1 cellular context compared by ENCODE assay signal in genomic region chrX:41332988-41333743, GRCh38.
TF ChIP-seq lines count a peak whose summit lies in the region.

No MANE protein-coding gene starts in this region.

TF ChIP-seq in HepG2, 621 proteins besides CTCF, POLR2A, EP300 and RAD21 (continued from another document and continues in another):
- TF ChIP-seq ZNF597 (CRISPR knock-in tag; IDR thresholded peaks at IDR 0.05) = no peak
- no peak for TF ChIP-seq TOPORS (CRISPR knock-in tag; IDR thresholded peaks at IDR 0.05)
- no peak for TF ChIP-seq FOXK2 (IDR thresholded peaks at IDR 0.05)
- TF ChIP-seq CHD4 (IDR thresholded peaks at IDR 0.05; ENCODE audit: borderline replicate concordance, low read length) = no peak
- TF ChIP-seq ZNF350 (CRISPR knock-in tag; IDR thresholded peaks at IDR 0.05; ENCODE audit: borderline replicate concordance, low read depth) = no peak
- no peak for TF ChIP-seq ZNF251 (CRISPR knock-in tag; IDR thresholded peaks at IDR 0.05)
- TF ChIP-seq ZNF460 (CRISPR knock-in tag; IDR thresholded peaks at IDR 0.05; ENCODE audit: borderline replicate concordance) = no peak
- TF ChIP-seq ATF1 (CRISPR knock-in tag; IDR thresholded peaks at IDR 0.05) = no peak
- TF ChIP-seq ZMYM3 (CRISPR knock-in tag; IDR thresholded peaks at IDR 0.05) = no peak
- no peak for TF ChIP-seq ARID2 (CRISPR knock-in tag; IDR thresholded peaks at IDR 0.05; ENCODE audit: borderline replicate concordance)
- no peak for TF ChIP-seq ZNF644 (CRISPR knock-in tag; IDR thresholded peaks at IDR 0.05; ENCODE audit: low read depth)
- peak; percentile 97 for TF ChIP-seq ZNF710 (CRISPR knock-in tag; IDR thresholded peaks at IDR 0.05; ENCODE audit: borderline replicate concordance)
- TF ChIP-seq ATF6 (CRISPR knock-in tag; conservative IDR thresholded peaks at IDR 0.05) = no peak
- TF ChIP-seq, protein P1, sequence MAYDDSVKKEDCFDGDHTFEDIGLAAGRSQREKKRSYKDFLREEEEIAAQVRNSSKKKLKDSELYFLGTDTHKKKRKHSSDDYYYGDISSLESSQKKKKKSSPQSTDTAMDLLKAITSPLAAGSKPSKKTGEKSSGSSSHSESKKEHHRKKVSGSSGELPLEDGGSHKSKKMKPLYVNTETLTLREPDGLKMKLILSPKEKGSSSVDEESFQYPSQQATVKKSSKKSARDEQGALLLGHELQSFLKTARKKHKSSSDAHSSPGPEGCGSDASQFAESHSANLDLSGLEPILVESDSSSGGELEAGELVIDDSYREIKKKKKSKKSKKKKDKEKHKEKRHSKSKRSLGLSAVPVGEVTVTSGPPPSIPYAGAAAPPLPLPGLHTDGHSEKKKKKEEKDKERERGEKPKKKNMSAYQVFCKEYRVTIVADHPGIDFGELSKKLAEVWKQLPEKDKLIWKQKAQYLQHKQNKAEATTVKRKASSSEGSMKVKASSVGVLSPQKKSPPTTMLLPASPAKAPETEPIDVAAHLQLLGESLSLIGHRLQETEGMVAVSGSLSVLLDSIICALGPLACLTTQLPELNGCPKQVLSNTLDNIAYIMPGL (CRISPR knock-in tag; IDR thresholded peaks at IDR 0.05; ENCODE audit: borderline replicate concordance in 1 of 2, low read depth in 1 of 2) = peak in 1 of 2 experiments; percentile 19; a peak in 1 of 4 replicates
- no peak for TF ChIP-seq ZNF12 (CRISPR knock-in tag; IDR thresholded peaks at IDR 0.05)
- TF ChIP-seq ZNF329 (CRISPR knock-in tag; IDR thresholded peaks at IDR 0.05; ENCODE audit: low read depth) = no peak
- no peak for TF ChIP-seq FOXP1 (IDR thresholded peaks at IDR 0.05)
- no peak for TF ChIP-seq FOXP1 (CRISPR knock-in tag; IDR thresholded peaks at IDR 0.05)
- TF ChIP-seq, protein P2, sequence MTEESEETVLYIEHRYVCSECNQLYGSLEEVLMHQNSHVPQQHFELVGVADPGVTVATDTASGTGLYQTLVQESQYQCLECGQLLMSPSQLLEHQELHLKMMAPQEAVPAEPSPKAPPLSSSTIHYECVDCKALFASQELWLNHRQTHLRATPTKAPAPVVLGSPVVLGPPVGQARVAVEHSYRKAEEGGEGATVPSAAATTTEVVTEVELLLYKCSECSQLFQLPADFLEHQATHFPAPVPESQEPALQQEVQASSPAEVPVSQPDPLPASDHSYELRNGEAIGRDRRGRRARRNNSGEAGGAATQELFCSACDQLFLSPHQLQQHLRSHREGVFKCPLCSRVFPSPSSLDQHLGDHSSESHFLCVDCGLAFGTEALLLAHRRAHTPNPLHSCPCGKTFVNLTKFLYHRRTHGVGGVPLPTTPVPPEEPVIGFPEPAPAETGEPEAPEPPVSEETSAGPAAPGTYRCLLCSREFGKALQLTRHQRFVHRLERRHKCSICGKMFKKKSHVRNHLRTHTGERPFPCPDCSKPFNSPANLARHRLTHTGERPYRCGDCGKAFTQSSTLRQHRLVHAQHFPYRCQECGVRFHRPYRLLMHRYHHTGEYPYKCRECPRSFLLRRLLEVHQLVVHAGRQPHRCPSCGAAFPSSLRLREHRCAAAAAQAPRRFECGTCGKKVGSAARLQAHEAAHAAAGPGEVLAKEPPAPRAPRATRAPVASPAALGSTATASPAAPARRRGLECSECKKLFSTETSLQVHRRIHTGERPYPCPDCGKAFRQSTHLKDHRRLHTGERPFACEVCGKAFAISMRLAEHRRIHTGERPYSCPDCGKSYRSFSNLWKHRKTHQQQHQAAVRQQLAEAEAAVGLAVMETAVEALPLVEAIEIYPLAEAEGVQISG (CRISPR knock-in tag; IDR thresholded peaks at IDR 0.05) = peak; percentile 49; the same call in 1 of the 2 replicates
- no peak for TF ChIP-seq BCL3 (CRISPR knock-in tag; IDR thresholded peaks at IDR 0.05)
- TF ChIP-seq IRF2 (CRISPR knock-in tag; IDR thresholded peaks at IDR 0.05) = no peak
- no peak for TF ChIP-seq ZNF205 (CRISPR knock-in tag; IDR thresholded peaks at IDR 0.05)
- TF ChIP-seq ZNF883 (CRISPR knock-in tag; IDR thresholded peaks at IDR 0.05; ENCODE audit: not compliant biosample characterization) = no peak
- TF ChIP-seq NFRKB (IDR thresholded peaks at IDR 0.05) = peak; percentile 73; the same call in 1 of the 2 replicates
- no peak for TF ChIP-seq ELF4 (CRISPR knock-in tag; IDR thresholded peaks at IDR 0.05; ENCODE audit: borderline replicate concordance)
- TF ChIP-seq ZNF274 (CRISPR knock-in tag; IDR thresholded peaks at IDR 0.05) = no peak
- no peak for TF ChIP-seq ZEB1 (IDR thresholded peaks at IDR 0.05; ENCODE audit: insufficient replicate concordance, low read depth)
- TF ChIP-seq, protein P3, sequence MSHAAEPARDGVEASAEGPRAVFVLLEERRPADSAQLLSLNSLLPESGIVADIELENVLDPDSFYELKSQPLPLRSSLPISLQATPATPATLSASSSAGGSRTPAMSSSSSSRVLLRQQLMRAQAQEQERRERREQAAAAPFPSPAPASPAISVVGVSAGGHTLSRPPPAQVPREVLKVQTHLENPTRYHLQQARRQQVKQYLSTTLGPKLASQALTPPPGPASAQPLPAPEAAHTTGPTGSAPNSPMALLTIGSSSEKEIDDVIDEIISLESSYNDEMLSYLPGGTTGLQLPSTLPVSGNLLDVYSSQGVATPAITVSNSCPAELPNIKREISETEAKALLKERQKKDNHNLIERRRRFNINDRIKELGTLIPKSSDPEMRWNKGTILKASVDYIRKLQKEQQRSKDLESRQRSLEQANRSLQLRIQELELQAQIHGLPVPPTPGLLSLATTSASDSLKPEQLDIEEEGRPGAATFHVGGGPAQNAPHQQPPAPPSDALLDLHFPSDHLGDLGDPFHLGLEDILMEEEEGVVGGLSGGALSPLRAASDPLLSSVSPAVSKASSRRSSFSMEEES (CRISPR knock-in tag; IDR thresholded peaks at IDR 0.05) = 0 out of 2 replicates have a peak, but pooled peaks have one; percentile 26
- TF ChIP-seq, protein P4, sequence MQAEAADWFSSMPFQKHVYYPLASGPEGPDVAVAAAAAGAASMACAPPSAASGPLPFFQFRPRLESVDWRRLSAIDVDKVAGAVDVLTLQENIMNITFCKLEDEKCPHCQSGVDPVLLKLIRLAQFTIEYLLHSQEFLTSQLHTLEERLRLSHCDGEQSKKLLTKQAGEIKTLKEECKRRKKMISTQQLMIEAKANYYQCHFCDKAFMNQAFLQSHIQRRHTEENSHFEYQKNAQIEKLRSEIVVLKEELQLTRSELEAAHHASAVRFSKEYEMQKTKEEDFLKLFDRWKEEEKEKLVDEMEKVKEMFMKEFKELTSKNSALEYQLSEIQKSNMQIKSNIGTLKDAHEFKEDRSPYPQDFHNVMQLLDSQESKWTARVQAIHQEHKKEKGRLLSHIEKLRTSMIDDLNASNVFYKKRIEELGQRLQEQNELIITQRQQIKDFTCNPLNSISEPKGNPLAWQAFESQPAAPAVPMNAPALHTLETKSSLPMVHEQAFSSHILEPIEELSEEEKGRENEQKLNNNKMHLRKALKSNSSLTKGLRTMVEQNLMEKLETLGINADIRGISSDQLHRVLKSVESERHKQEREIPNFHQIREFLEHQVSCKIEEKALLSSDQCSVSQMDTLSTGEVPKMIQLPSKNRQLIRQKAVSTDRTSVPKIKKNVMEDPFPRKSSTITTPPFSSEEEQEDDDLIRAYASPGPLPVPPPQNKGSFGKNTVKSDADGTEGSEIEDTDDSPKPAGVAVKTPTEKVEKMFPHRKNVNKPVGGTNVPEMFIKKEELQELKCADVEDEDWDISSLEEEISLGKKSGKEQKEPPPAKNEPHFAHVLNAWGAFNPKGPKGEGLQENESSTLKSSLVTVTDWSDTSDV (CRISPR knock-in tag; IDR thresholded peaks at IDR 0.05) = no peak
- TF ChIP-seq, protein P5, sequence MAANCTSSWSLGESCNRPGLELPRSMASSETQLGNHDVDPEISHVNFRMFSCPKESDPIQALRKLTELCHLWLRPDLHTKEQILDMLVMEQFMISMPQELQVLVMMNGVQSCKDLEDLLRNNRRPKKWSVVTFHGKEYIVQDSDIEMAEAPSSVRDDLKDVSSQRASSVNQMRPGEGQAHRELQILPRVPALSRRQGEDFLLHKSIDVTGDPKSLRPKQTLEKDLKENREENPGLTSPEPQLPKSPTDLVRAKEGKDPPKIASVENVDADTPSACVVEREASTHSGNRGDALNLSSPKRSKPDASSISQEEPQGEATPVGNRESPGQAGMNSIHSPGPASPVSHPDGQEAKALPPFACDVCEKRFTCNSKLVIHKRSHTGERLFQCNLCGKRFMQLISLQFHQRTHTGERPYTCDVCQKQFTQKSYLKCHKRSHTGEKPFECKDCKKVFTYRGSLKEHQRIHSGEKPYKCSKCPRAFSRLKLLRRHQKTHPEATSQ (CRISPR knock-in tag; IDR thresholded peaks at IDR 0.05; ENCODE audit: borderline replicate concordance) = no peak
- TF ChIP-seq ZNF605 (CRISPR knock-in tag; IDR thresholded peaks at IDR 0.05) = no peak
- no peak for TF ChIP-seq ZNF256 (CRISPR knock-in tag; conservative IDR thresholded peaks at IDR 0.05)
- no peak for TF ChIP-seq MTF2 (CRISPR knock-in tag; IDR thresholded peaks at IDR 0.05; ENCODE audit: borderline replicate concordance)
- no peak for TF ChIP-seq HNRNPL (IDR thresholded peaks at IDR 0.05; ENCODE audit: low read depth, low read length)
- TF ChIP-seq MAZ (IDR thresholded peaks at IDR 0.05; ENCODE audit: borderline replicate concordance, low read depth, low read length) = peak; percentile 72; the same call in 1 of the 2 replicates
- 0 out of 2 replicates have a peak, but pooled peaks have one; percentile 61 for TF ChIP-seq MAZ (CRISPR knock-in tag; IDR thresholded peaks at IDR 0.05; ENCODE audit: low read depth)
- TF ChIP-seq BRCA1 (CRISPR knock-in tag; IDR thresholded peaks at IDR 0.05) = no peak
- no peak for TF ChIP-seq UBTF (CRISPR knock-in tag; IDR thresholded peaks at IDR 0.05)
- TF ChIP-seq CREM (IDR thresholded peaks at IDR 0.05) = no peak; the same call in 1 of the 2 replicates
- no peak for TF ChIP-seq CREM (CRISPR knock-in tag; IDR thresholded peaks at IDR 0.05)
- TF ChIP-seq GMEB2 (CRISPR knock-in tag; IDR thresholded peaks at IDR 0.05; ENCODE audit: low read depth) = no peak
